8 cellular contexts compared by ENCODE assay signal in the genomic region with DNA sequence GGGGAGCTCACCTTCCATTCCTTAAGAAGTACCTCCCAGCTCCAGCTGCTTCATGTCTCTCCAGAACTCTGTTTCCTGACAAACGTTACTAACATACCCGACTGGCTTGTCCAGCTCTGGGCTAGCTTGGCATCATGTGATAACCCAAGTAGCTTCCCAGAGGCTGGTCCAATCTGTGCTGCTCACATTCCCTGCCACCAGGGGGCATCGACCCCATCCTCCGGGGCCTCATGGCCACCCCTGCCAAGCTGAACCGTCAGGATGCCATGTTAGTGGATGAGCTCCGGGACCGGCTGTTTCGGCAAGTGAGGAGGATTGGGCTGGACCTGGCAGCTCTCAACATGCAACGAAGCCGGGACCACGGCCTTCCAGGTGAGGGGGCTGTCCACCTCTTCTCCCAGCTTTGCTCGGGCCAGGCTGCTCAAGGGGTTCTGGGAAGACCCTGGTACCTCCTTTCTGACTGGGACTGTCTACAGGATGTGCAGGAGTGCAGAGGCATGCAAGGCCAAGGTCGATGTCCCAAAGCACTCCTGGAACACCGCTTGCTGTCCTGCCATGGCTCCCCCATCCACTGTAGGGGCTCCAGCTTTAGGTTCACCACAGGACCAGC. TPM values are rescaled to one million over a fixed set of nuclear protein-coding genes. Genes with fewer than 3 reads are reported as not detected.
DNase-seq lines count a peak whose midpoint lies in the region; ATAC-seq and TF ChIP-seq lines count a peak whose summit lies in the region.

No MANE protein-coding gene starts in this region.

- ATAC-seq in GM18909 (IDR thresholded peaks at IDR 0.05; ENCODE audit: poor library complexity, unreplicated experiment) (peak; percentile 51), GM19452 (IDR thresholded peaks at IDR 0.05; ENCODE audit: unreplicated experiment) (no peak)
- ATAC-seq in effector memory CD8-positive, alpha-beta T cell (replicated peaks), result peak; percentile 76

- peaks cover 2 to 4% of the 10 kb centered on the region in 2 donors for H3K4me1 Mint-ChIP-seq in effector memory CD8-positive, alpha-beta T cell (ENCODE audit: low read depth in 2 of 2)
- no peaks in the 10 kb centered on the region for H3K4me1 Mint-ChIP-seq in neural crest cell

- no peaks in the 10 kb centered on the region for H3K9me3 Mint-ChIP-seq in effector memory CD8-positive, alpha-beta T cell
- H3K9me3 Mint-ChIP-seq in neural crest cell, result no peaks in the 10 kb centered on the region

- H3K36me3 Mint-ChIP-seq in effector memory CD8-positive, alpha-beta T cell (ENCODE audit: insufficient read depth), result no peaks in the 10 kb centered on the region
- H3K36me3 Mint-ChIP-seq in neural crest cell (ENCODE audit: low read depth), result no peaks in the 10 kb centered on the region

- no peak overlapping the region for H3K27ac Mint-ChIP-seq in effector memory CD8-positive, alpha-beta T cell
- no peak overlapping the region for H3K27ac Mint-ChIP-seq in neural crest cell (ENCODE audit: unreplicated experiment)

- H3K4me3 Mint-ChIP-seq in effector memory CD8-positive, alpha-beta T cell, result no peak overlapping the region
- no peak overlapping the region for H3K4me3 Mint-ChIP-seq in neural crest cell

- H3K27me3 Mint-ChIP-seq in effector memory CD8-positive, alpha-beta T cell, result peaks cover 30 to 42% of the 10 kb centered on the region in 2 donors
- peaks cover 40% of the 10 kb centered on the region for H3K27me3 Mint-ChIP-seq in neural crest cell (ENCODE audit: low read depth)

- peak; percentile 55 for DNase-seq in AG20443 (ENCODE audit: low spot score)
- DNase-seq in NCI-H510A (lab: John Stamatoyannopoulos, UW), result peak; percentile 55
- peak; percentile 54 for DNase-seq in activated CD4-positive, alpha-beta T cell treated with anti-CD3 and anti-CD28 coated beads, Interleukin-2, amount 50 U/mL, for 1 hour
- DNase-seq in effector memory CD8-positive, alpha-beta T cell, result peak; percentile 42 to 61 (median 54)
- peak; percentile 62 for DNase-seq in neural crest cell (ENCODE audit: low read depth, low spot score)
- DNase-seq in OCI-M2 (lab: John Stamatoyannopoulos, UW; ENCODE audit: unreplicated experiment), result no peak

- peak; percentile 66 for TF ChIP-seq CTCF in neural crest cell (conservative IDR thresholded peaks at IDR 0.05)

RNA-seq across cellular contexts. Expression of gene EPX, which starts 7.6 kb away (rescaled TPM):
- total RNA-seq in neural crest cell, result not detected in 2 replicates

RNA-seq across cellular contexts. Expression of gene MKS1, which starts 18.9 kb away (rescaled TPM):
- total RNA-seq in neural crest cell, result 34.2 and 38.2 TPM in 2 replicates

RNA-seq across cellular contexts. Expression of gene OR4D2, which starts 33.3 kb away (rescaled TPM):
- total RNA-seq in neural crest cell, result not detected in 2 replicates

RNA-seq across cellular contexts. Expression of gene LPO, which starts 38.3 kb away (rescaled TPM):
- not detected in 2 replicates for total RNA-seq in neural crest cell

RNA-seq across cellular contexts. Expression of gene OR4D1, which starts 51.9 kb away (rescaled TPM):
- total RNA-seq in neural crest cell, result 0.12 TPM in 1 of 2 replicates, not detected in the other
